In the genomic region with DNA sequence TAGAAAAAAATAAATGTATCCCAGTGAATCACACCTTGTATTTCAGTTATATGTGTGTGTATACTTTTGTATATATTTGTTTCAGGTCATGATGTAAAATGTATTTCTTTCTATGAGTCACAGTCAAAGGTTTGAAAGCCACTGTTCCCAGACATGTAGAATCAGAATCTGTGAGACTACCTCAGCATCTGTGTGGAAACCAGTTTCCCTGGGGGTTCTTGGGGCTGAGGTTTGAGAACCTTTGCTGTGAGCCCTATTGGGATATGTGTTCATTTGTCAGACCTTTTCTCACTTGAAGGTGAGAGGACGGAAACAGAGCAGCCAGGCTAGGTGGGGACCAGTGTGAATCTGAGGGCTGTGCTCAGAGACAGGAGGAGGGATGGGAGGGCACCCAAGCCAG, we compare ENCODE assay signal across 1 cellular context.
TF ChIP-seq lines count a peak whose summit lies in the region.

No MANE protein-coding gene starts in this region.

TF ChIP-seq in GM23338, 12 proteins besides CTCF, POLR2A, EP300 and RAD21 (continued from another document):
- TF ChIP-seq, protein P1, sequence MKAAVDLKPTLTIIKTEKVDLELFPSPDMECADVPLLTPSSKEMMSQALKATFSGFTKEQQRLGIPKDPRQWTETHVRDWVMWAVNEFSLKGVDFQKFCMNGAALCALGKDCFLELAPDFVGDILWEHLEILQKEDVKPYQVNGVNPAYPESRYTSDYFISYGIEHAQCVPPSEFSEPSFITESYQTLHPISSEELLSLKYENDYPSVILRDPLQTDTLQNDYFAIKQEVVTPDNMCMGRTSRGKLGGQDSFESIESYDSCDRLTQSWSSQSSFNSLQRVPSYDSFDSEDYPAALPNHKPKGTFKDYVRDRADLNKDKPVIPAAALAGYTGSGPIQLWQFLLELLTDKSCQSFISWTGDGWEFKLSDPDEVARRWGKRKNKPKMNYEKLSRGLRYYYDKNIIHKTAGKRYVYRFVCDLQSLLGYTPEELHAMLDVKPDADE (IDR thresholded peaks at IDR 0.05), result no peak
- TF ChIP-seq, protein P2, sequence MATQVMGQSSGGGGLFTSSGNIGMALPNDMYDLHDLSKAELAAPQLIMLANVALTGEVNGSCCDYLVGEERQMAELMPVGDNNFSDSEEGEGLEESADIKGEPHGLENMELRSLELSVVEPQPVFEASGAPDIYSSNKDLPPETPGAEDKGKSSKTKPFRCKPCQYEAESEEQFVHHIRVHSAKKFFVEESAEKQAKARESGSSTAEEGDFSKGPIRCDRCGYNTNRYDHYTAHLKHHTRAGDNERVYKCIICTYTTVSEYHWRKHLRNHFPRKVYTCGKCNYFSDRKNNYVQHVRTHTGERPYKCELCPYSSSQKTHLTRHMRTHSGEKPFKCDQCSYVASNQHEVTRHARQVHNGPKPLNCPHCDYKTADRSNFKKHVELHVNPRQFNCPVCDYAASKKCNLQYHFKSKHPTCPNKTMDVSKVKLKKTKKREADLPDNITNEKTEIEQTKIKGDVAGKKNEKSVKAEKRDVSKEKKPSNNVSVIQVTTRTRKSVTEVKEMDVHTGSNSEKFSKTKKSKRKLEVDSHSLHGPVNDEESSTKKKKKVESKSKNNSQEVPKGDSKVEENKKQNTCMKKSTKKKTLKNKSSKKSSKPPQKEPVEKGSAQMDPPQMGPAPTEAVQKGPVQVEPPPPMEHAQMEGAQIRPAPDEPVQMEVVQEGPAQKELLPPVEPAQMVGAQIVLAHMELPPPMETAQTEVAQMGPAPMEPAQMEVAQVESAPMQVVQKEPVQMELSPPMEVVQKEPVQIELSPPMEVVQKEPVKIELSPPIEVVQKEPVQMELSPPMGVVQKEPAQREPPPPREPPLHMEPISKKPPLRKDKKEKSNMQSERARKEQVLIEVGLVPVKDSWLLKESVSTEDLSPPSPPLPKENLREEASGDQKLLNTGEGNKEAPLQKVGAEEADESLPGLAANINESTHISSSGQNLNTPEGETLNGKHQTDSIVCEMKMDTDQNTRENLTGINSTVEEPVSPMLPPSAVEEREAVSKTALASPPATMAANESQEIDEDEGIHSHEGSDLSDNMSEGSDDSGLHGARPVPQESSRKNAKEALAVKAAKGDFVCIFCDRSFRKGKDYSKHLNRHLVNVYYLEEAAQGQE (IDR thresholded peaks at IDR 0.05; ENCODE audit: unreplicated experiment), result no peak
- TF ChIP-seq NANOG (IDR thresholded peaks at IDR 0.05; ENCODE audit: borderline replicate concordance) (no peak), ZNF114 (CRISPR knock-in tag; IDR thresholded peaks at IDR 0.05) (no peak), POLR2AphosphoS5 (IDR thresholded peaks at IDR 0.05; ENCODE audit: low read depth) (no peak), EZH2phosphoT487 (IDR thresholded peaks at IDR 0.05; ENCODE audit: unreplicated experiment) (no peak), EZH2 (IDR thresholded peaks at IDR 0.05; ENCODE audit: low read depth, unreplicated experiment) (no peak), JUNB (IDR thresholded peaks at IDR 0.05; ENCODE audit: unreplicated experiment) (no peak)
